In the genomic region with DNA sequence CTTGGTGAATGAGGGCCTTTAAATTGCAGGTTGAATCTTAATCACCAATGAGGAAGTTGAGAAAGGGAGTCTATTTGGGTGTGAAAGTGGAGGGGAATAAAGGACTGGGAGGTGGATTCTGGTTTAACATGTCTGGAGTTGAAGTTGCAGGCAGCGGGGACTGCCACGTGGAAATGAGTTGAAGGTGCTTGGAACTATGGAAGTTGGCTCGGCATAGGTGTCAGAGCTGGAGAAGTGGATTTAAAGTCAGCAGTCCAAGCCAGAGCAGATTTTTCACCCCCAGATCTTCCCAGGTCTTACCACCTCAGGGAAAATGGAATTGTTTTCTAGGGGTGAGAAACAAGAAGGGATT, we compare ENCODE assay signal across 1 cellular context.
TF ChIP-seq lines count a peak whose summit lies in the region.

No MANE protein-coding gene starts in this region.

TF ChIP-seq in WTC11, 78 proteins besides CTCF, POLR2A, EP300 and RAD21 (continued from another document):
- TF ChIP-seq, protein P1, sequence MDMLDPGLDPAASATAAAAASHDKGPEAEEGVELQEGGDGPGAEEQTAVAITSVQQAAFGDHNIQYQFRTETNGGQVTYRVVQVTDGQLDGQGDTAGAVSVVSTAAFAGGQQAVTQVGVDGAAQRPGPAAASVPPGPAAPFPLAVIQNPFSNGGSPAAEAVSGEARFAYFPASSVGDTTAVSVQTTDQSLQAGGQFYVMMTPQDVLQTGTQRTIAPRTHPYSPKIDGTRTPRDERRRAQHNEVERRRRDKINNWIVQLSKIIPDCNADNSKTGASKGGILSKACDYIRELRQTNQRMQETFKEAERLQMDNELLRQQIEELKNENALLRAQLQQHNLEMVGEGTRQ (CRISPR knock-in tag; IDR thresholded peaks at IDR 0.05), result no peak
- no peak for TF ChIP-seq ZNF138 (CRISPR knock-in tag; conservative IDR thresholded peaks at IDR 0.05)
- no peak for TF ChIP-seq CBFB (CRISPR knock-in tag; IDR thresholded peaks at IDR 0.05; ENCODE audit: low read depth)
- TF ChIP-seq, protein P2, sequence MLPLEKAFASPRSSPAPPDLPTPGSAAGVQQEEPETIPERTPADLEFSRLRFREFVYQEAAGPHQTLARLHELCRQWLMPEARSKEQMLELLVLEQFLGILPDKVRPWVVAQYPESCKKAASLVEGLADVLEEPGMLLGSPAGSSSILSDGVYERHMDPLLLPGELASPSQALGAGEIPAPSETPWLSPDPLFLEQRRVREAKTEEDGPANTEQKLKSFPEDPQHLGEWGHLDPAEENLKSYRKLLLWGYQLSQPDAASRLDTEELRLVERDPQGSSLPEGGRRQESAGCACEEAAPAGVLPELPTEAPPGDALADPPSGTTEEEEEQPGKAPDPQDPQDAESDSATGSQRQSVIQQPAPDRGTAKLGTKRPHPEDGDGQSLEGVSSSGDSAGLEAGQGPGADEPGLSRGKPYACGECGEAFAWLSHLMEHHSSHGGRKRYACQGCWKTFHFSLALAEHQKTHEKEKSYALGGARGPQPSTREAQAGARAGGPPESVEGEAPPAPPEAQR (CRISPR knock-in tag; IDR thresholded peaks at IDR 0.05), result no peak
- no peak for TF ChIP-seq ZNF423 (CRISPR knock-in tag; IDR thresholded peaks at IDR 0.05)
- no peak for TF ChIP-seq NFE2L1 (CRISPR knock-in tag; IDR thresholded peaks at IDR 0.05)
- no peak for TF ChIP-seq TCF7 (CRISPR knock-in tag; IDR thresholded peaks at IDR 0.05; ENCODE audit: low read depth)
- no peak for TF ChIP-seq NR1H2 (CRISPR knock-in tag; IDR thresholded peaks at IDR 0.05)
- TF ChIP-seq ZNF396 (CRISPR knock-in tag; IDR thresholded peaks at IDR 0.05; ENCODE audit: borderline replicate concordance), result no peak
- TF ChIP-seq TEAD4 (CRISPR knock-in tag; IDR thresholded peaks at IDR 0.05), result no peak
- no peak for TF ChIP-seq ZMAT4 (CRISPR knock-in tag; IDR thresholded peaks at IDR 0.05)
- no peak for TF ChIP-seq GABPB1 (CRISPR knock-in tag; IDR thresholded peaks at IDR 0.05)
- no peak for TF ChIP-seq SMAD3 (CRISPR knock-in tag; IDR thresholded peaks at IDR 0.05; ENCODE audit: borderline replicate concordance)
